ENCODE assay signal across 2 cellular contexts in the genomic region with DNA sequence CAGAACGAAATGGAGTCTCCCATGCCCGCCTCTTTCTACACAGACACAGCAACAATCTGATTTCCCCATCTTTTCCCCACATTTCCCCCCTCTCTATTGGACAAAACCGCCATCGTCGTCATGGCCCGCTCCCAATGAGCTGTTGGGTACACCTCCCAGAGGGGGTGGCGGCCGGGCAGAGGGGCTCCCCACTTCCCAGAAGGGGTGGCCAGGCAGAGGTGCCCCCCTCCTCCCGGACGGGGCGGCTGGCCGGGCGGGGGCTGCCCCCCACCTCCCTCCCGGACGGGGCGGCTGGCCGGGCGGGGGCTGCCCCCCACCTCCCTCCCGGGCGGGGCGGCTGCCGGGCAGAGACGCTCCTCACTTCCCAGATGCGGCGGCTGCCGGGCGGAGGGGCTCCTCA. TPM values are rescaled to one million over a fixed set of nuclear protein-coding genes. Genes with fewer than 3 reads are reported as not detected.
"Had no signal": no experiment of that assay in that cellular context is flagged by ENCODE, and none has a peak within 500 bp of the region (broad histone marks: within the 10 kb centered on the region; RNA-seq: fewer than 3 reads in every experiment).

No MANE protein-coding gene starts in this region.

RNA-seq across cellular contexts. Expression of gene SMKR1, which starts 26.4 kb away (rescaled TPM):
- total RNA-seq: HepG2, IMR-90 had no signal
